ENCODE assay signal across 8 cellular contexts in the genomic region with DNA sequence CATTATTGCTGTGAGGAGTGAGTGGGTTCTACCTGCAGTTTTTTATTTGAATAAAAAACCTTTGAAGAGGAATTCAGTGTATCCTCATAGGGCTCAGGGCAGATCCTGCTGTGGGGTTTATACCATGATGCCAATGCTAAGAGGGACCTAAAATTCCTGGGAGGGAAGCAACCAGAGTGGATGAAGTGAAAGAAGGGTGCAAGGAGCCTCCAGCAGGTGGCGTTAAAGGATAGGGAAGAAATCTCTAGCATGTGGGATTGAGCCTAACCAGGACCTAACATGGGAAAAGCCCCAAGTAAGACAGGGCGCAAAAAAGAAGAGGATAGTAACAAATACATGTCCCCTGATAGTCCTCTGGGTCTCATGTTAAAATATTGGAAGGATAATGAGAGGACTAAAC.
DNase-seq lines count a peak whose midpoint lies in the region; ATAC-seq, FAIRE-seq and TF ChIP-seq lines count a peak whose summit lies in the region.
"Not testable (repeated sequence)": the region's sequence is repeated elsewhere in the genome, so short reads cannot be mapped to it uniquely, and the experiment has no call there.

No MANE protein-coding gene starts in this region.

- H4K20me1 ChIP-seq in MM.1S (ENCODE audit: insufficient read depth, low read length); SK-N-SH (ENCODE audit: insufficient read depth); K562 (replicated peaks; ENCODE audit: control insufficient read depth, insufficient read depth, low read length): not testable (repeated sequence)

- H3F3A ChIP-seq in MM.1S (ENCODE audit: insufficient read depth, low read length); SK-N-SH (replicated peaks; ENCODE audit: insufficient read depth): not testable (repeated sequence)

- not testable (repeated sequence) for H3K27ac ChIP-seq in MM.1S (ENCODE audit: low read length); SK-N-SH (ENCODE audit: low read depth in 2 of 2, low read length in 1 of 2); K562 (ENCODE audit: extremely low read depth, low read depth, low read length)

- not testable (repeated sequence) for H3K36me3 ChIP-seq in MM.1S (replicated peaks; ENCODE audit: insufficient read depth, low read length); SK-N-SH (replicated peaks in 1 of 2; ENCODE audit: control insufficient read depth in 1 of 2, insufficient read depth in 2 of 2, low read length in 1 of 2); K562 (ENCODE audit: control insufficient read depth, insufficient read depth, low read length)

- not testable (repeated sequence) for H3K9ac ChIP-seq in MM.1S (ENCODE audit: low read length); SK-N-SH; K562 (ENCODE audit: insufficient read depth in 1 of 2, low read depth in 2 of 2, low read length in 2 of 2)

- H3K9me2 ChIP-seq in MM.1S (replicated peaks; ENCODE audit: insufficient read depth, low read length); SK-N-SH: not testable (repeated sequence)

- H3K27me3 ChIP-seq in MM.1S (replicated peaks; ENCODE audit: insufficient read depth, low read length); SK-N-SH (ENCODE audit: insufficient read depth); K562 (ENCODE audit: control insufficient read depth in 2 of 2, insufficient read depth in 2 of 2, low read length in 2 of 2): not testable (repeated sequence)

- not testable (repeated sequence) for H3K9me3 ChIP-seq in MM.1S (replicated peaks; ENCODE audit: insufficient read depth, low read length); SK-N-SH; K562 (replicated peaks; ENCODE audit: control insufficient read depth, insufficient read depth, low read depth, low read length)

- not testable (repeated sequence) for ATAC-seq in K562, left cardiac atrium

- not testable (repeated sequence) for H3K9me1 ChIP-seq in K562 (ENCODE audit: control insufficient read depth, insufficient read depth, low read length)

- DNase-seq in Ammon's horn (ENCODE audit: low spot score), result peak; percentile 2
- DNase-seq in GM13977 (ENCODE audit: low spot score); MM.1S; SK-N-SH: not testable (repeated sequence)
- peak; percentile 44 for DNase-seq in NCI-H82 (lab: John Stamatoyannopoulos, UW)
- DNase-seq in K562 (ENCODE audit: extremely low read depth in 1 of 4, low spot score in 3 of 4), result peak in 1 of 4 experiments; percentile 6
- peak; percentile 21 for DNase-seq in left cardiac atrium
- peak; percentile 25 for DNase-seq in pons (ENCODE audit: low spot score)

- H3K4me2 ChIP-seq in MM.1S (ENCODE audit: low read depth, low read length); SK-N-SH; K562 (ENCODE audit: insufficient read depth, low read length): not testable (repeated sequence)

- not testable (repeated sequence) for TF ChIP-seq EP300 in SK-N-SH (IDR thresholded peaks at IDR 0.05; ENCODE audit: borderline replicate concordance in 1 of 2, low read depth in 1 of 2, low read length in 1 of 2); K562 (IDR thresholded peaks at IDR 0.05; ENCODE audit: low read length)

- not testable (repeated sequence) for BruUV-seq in K562 (replicated peaks; lab: Mats Ljungman, UMichigan)

- POLR2A ChIA-PET in SK-N-SH (lab: Yijun Ruan, JAX); K562 (lab: Yijun Ruan, JAX): not testable (repeated sequence)

- peak; percentile 49 for TF ChIP-seq RAD21 in SK-N-SH (IDR thresholded peaks at IDR 0.05; ENCODE audit: low read length)
- peak; percentile 24 to 54 for TF ChIP-seq RAD21 in K562 (CRISPR knock-in tag; conservative IDR thresholded peaks at IDR 0.05 in 1 of 2, IDR thresholded peaks at IDR 0.05 in 1 of 2)

- H2AFZ ChIP-seq in MM.1S (ENCODE audit: low read length); SK-N-SH (ENCODE audit: low read depth); K562 (ENCODE audit: low read depth, low read length): not testable (repeated sequence)

- intact Hi-C loops in K562 (cut with micrococcal nuclease); left cardiac atrium (cut with DNase I): not testable (repeated sequence)

- H3K79me2 ChIP-seq in MM.1S (ENCODE audit: low read length); SK-N-SH (ENCODE audit: insufficient read depth); K562 (ENCODE audit: control insufficient read depth, insufficient read depth, low read length): not testable (repeated sequence)

- not testable (repeated sequence) for TF ChIP-seq POLR2A in K562 (conservative IDR thresholded peaks at IDR 0.05)

- CTCF ChIA-PET in SK-N-SH (lab: Yijun Ruan, JAX), result not testable (repeated sequence)
- CTCF ChIA-PET in K562 (lab: Yijun Ruan, JAX; ENCODE audit: low intra/inter-chr PET ratio), result interaction anchor here (0.5 kb wide), 1 partner anchor 231 kb away, joined by 7 read pairs; no protein-coding TSS in a partner anchor

- in situ Hi-C loops in GM13977 (cut with MboI; ENCODE audit: low pct_unique_long_range_greater_than_20kb, low sequenced_read_pairs, unreplicated experiment); K562 (cut with MboI): not testable (repeated sequence)

- not testable (repeated sequence) for FAIRE-seq in K562 (lab: Jason Lieb, UNC)

- WGBS in SK-N-SH (ENCODE audit: low lambda C conversion rate), result 2% methylated on average over 2 of the region's 2 CpGs
- WGBS in K562 (ENCODE audit: insufficient coverage, low coverage, missing lambda C conversion rate), result 0% methylated on average over 2 of the region's 2 CpGs

- H3K4me3 ChIP-seq in MM.1S (ENCODE audit: low read length); SK-N-SH (ENCODE audit: low read depth in 2 of 2, low read length in 1 of 2); K562: not testable (repeated sequence)

- H3K4me1 ChIP-seq in MM.1S (ENCODE audit: low read length); SK-N-SH (ENCODE audit: control insufficient read depth in 1 of 2, insufficient read depth in 2 of 2, low read depth in 1 of 2, low read length in 1 of 2); K562 (replicated peaks in 1 of 2; ENCODE audit: control insufficient read depth in 2 of 2, insufficient read depth in 2 of 2, low read length in 2 of 2): not testable (repeated sequence)

- TF ChIP-seq CTCF in GM13977 (IDR thresholded peaks at IDR 0.05; ENCODE audit: extremely low read depth, insufficient read depth, missing control alignments), result peak; percentile 10
- peak; percentile 43 for TF ChIP-seq CTCF in MM.1S (IDR thresholded peaks at IDR 0.05; ENCODE audit: low read length)
- TF ChIP-seq CTCF in SK-N-SH (IDR thresholded peaks at IDR 0.05), result peak; percentile 57
- peak in 2 of 3 experiments; percentile 17 to 20; a peak in 1 of 6 replicates for TF ChIP-seq CTCF in K562 (IDR thresholded peaks at IDR 0.05 in 2 of 3, conservative IDR thresholded peaks at IDR 0.05 in 1 of 3; ENCODE audit: insufficient read depth in 2 of 3, low read depth in 1 of 3, low read length in 3 of 3)

TF ChIP-seq in SK-N-SH, 30 proteins besides CTCF, POLR2A, EP300 and RAD21:
- TF ChIP-seq SMC3 (IDR thresholded peaks at IDR 0.05; ENCODE audit: low read depth, low read length), result peak; percentile 6; the same call in 1 of the 2 replicates
TF ChIP-seq in SK-N-SH: peak in this region for 1; not testable (repeated sequence) for 29.
